In genomic region chr12:52005218-52005902, GRCh38 we compare ENCODE assay signal across 13 cellular contexts. TPM values are rescaled to one million over a fixed set of nuclear protein-coding genes. Genes with fewer than 3 reads are reported as not detected.
DNase-seq lines count a peak whose midpoint lies in the region; ATAC-seq, FAIRE-seq and TF ChIP-seq lines count a peak whose summit lies in the region.
"Had no signal": no experiment of that assay in that cellular context is flagged by ENCODE, and none has a peak within 500 bp of the region (broad histone marks: within the 10 kb centered on the region; RNA-seq: fewer than 3 reads in every experiment).

No MANE protein-coding gene starts in this region.

- TF ChIP-seq CTCF in spleen (IDR thresholded peaks at IDR 0.05 in 8 of 11, conservative IDR thresholded peaks at IDR 0.05 in 3 of 11) (peak in 1 of 11 experiments; percentile 20), thyroid gland (IDR thresholded peaks at IDR 0.05) (no peak)

- peak overlapping the region; percentile 73 to 82 (median 81) for H3K4me3 Mint-ChIP-seq in T-cell
- peak overlapping the region; percentile 85 to 93 (median 91) for H3K4me3 Mint-ChIP-seq in immature natural killer cell

- peaks cover 0 to 28% (median 5%) of the 10 kb centered on the region in 7 donors for H3K27me3 ChIP-seq in spleen (replicated peaks in 1 of 7)
- no peaks in the 10 kb centered on the region for H3K27me3 ChIP-seq in thyroid gland

- WGBS in spleen, 5 donors, result 64 to 82% (median 71%) methylated on average over 7 to 10 of the region's 10 CpGs
- WGBS in thyroid gland, 2 donors, result 84 to 87% methylated on average over 10 of the region's 10 CpGs

- intact Hi-C loops in spleen (cut with DNase I; ENCODE audit: low total_unique reads), result no loop called here
- intact Hi-C loops in thyroid gland (cut with DNase I), result no loop called here

- no peaks in the 10 kb centered on the region for H3K27me3 Mint-ChIP-seq in T-cell
- peaks cover 16 to 35% (median 29%) of the 10 kb centered on the region in 3 donors for H3K27me3 Mint-ChIP-seq in immature natural killer cell (ENCODE audit: low read depth in 3 of 3)

- H3K36me3 Mint-ChIP-seq in T-cell (no peaks in the 10 kb centered on the region), immature natural killer cell (no peaks in the 10 kb centered on the region)

- H3K4me3 ChIP-seq in spleen, result peak overlapping the region in 1 of 8 donors; percentile 93
- no peak overlapping the region for H3K4me3 ChIP-seq in thyroid gland (replicated peaks in 1 of 3)
- H3K4me3 ChIP-seq: GM23248 had no signal

- H3K4me1 Mint-ChIP-seq in T-cell, result peaks cover 16 to 29% (median 26%) of the 10 kb centered on the region in 3 donors
- peaks cover 21 to 25% of the 10 kb centered on the region in 2 donors for H3K4me1 Mint-ChIP-seq in immature natural killer cell

- POLR2A ChIA-PET in T-cell (lab: Charles Lee), result no interaction called here

- H3K9me3 Mint-ChIP-seq in T-cell (no peaks in the 10 kb centered on the region), immature natural killer cell (no peaks in the 10 kb centered on the region)
- H3K9me3 Mint-ChIP-seq: activated naive CD8-positive, alpha-beta T cell treated with anti-CD3 and anti-CD28 coated beads, Interleukin-2, amount 10 ng/mL, durations not matched to agents 7 days and 5 days had no signal

- CTCF ChIA-PET in T-cell (lab: Charles Lee), result interaction anchor here (0.8 to 2.4 kb wide), 5 partner anchors 12 to 27 kb away, joined by 3 to 18 read pairs (median 9); no protein-coding TSS in a partner anchor

- ATAC-seq in T-cell (replicated peaks in 1 of 4) (no peak), HG02588 (IDR thresholded peaks at IDR 0.05; ENCODE audit: unreplicated experiment) (no peak), GM18861 (IDR thresholded peaks at IDR 0.05; ENCODE audit: unreplicated experiment) (no peak)
- ATAC-seq: SK-N-SH treated with all-trans-retinoic acid at 6 μM for 48 hours had no signal

- peak; percentile 80 for FAIRE-seq in GM12891 (lab: Jason Lieb, UNC)

- DNase-seq in GM12891 (ENCODE audit: insufficient read length, low spot score), result no peak
- no peak for DNase-seq in T-cell
- DNase-seq in immature natural killer cell, result no peak
- DNase-seq in spleen, result no peak
- DNase-seq in thyroid gland, result no peak
- DNase-seq: activated CD8-positive, alpha-beta memory T cell treated with anti-CD3 and anti-CD28 coated beads for 24 hours; activated naive CD8-positive, alpha-beta T cell treated with anti-CD3 and anti-CD28 coated beads, Interleukin-2, amount 10 ng/mL, durations not matched to agents 7 days and 5 days; GM23248; MM.1S; NCI-H2029 had no signal

- H3K27ac ChIP-seq in spleen, result peak overlapping the region in 5 of 8 donors; percentile 34 to 97 (median 93)
- no peak overlapping the region for H3K27ac ChIP-seq in thyroid gland
- H3K27ac ChIP-seq: GM23248 had no signal

- peak overlapping the region in 1 of 2 donors; percentile 10 for H3K27ac Mint-ChIP-seq in T-cell
- H3K27ac Mint-ChIP-seq in immature natural killer cell, result peak overlapping the region; percentile 41 to 98 (median 96)

- H3K9me3 ChIP-seq in spleen (no peaks in the 10 kb centered on the region), thyroid gland (no peaks in the 10 kb centered on the region)

- TF ChIP-seq POLR2A in GM12891 (IDR thresholded peaks at IDR 0.05; ENCODE audit: low read depth, low read length), result no peak
- no peak for TF ChIP-seq POLR2A in spleen (IDR thresholded peaks at IDR 0.05)
- TF ChIP-seq POLR2A in thyroid gland (IDR thresholded peaks at IDR 0.05), result no peak

- H3K36me3 ChIP-seq in spleen (peaks cover 0 to 19% (median under 1%) of the 10 kb centered on the region in 6 donors), thyroid gland (no peaks in the 10 kb centered on the region)

- H3K4me1 ChIP-seq in spleen (peaks cover 13 to 66% (median 51%) of the 10 kb centered on the region in 6 donors), thyroid gland (peaks cover 7 to 11% of the 10 kb centered on the region in 2 donors)

TF ChIP-seq in GM12891, 5 proteins besides CTCF, POLR2A, EP300 and RAD21:
- no peak for TF ChIP-seq PAX5 (IDR thresholded peaks at IDR 0.05; ENCODE audit: insufficient read depth, low read length, severe bottlenecking)
- TF ChIP-seq POLR2AphosphoS5 (IDR thresholded peaks at IDR 0.05; ENCODE audit: low read depth, low read length), result no peak
- TF ChIP-seq SPI1 (IDR thresholded peaks at IDR 0.05; ENCODE audit: low read depth, low read length), result no peak
- TF ChIP-seq POU2F2 (IDR thresholded peaks at IDR 0.05; ENCODE audit: low read depth, low read length), result no peak
- TF ChIP-seq TAF1 (IDR thresholded peaks at IDR 0.05; ENCODE audit: low read depth, low read length), result no peak

RNA-seq across cellular contexts. Expression of gene TAMALIN, which starts 1.4 kb away (rescaled TPM):
- 1.3 TPM for polyA plus RNA-seq in GM12891 (2012; ENCODE audit: low read depth, missing spikeins)
- 100 to 1,000 TPM in 2 of 5 donors, 10 to 100 TPM in 3; 31.7 to 480 (median 38.4) TPM for total RNA-seq in T-cell
- 1 to 10 TPM; 1.1 to 3.1 (median 1.2) TPM for polyA plus RNA-seq in immature natural killer cell
- 100 to 1,000 TPM in 1 of 7 donors, 10 to 100 TPM in 6; 31.7 to 141 (median 69.5) TPM for total RNA-seq in spleen
- polyA plus RNA-seq in spleen, result 10 to 100 TPM; 25.5 to 38.2 (median 35.2) TPM
- 10 to 100 TPM in 3 of 4 donors, 1 to 10 TPM in 1; 9.8 to 20.8 (median 14.5) TPM for total RNA-seq in thyroid gland
- polyA plus RNA-seq: GM23248 had no signal

RNA-seq across cellular contexts. Expression of gene NR4A1, which starts 45.9 kb away (rescaled TPM):
- polyA plus RNA-seq in GM12891 (2012; ENCODE audit: low read depth, missing spikeins), result 22.3 TPM
- total RNA-seq in T-cell, result 100 to 1,000 TPM in 1 of 5 donors, 10 to 100 TPM in 1, 1 to 10 TPM in 3; 5.9 to 103 (median 7.3) TPM
- 1 to 10 TPM in 2 of 3 donors, under 1 TPM in 1; 0.83 to 2.1 (median 1.3) TPM for polyA plus RNA-seq in immature natural killer cell
- 100 to 1,000 TPM in 1 of 7 donors, 10 to 100 TPM in 6; 12.0 to 113 (median 58.4) TPM for total RNA-seq in spleen
- 10 to 100 TPM; 11.8 to 43.5 (median 13.7) TPM for polyA plus RNA-seq in spleen
- total RNA-seq in thyroid gland, result 100 to 1,000 TPM in 1 of 4 donors, 10 to 100 TPM in 3; 46.3 to 156 (median 83.5) TPM

RNA-seq across cellular contexts. Expression of gene ACVR1B, which starts 53.9 kb away (rescaled TPM):
- polyA plus RNA-seq in GM12891 (2012; ENCODE audit: low read depth, missing spikeins), result 1.6 TPM
- total RNA-seq in T-cell (10 to 100 TPM in 4 of 5 donors, 1 to 10 TPM in 1; 9.0 to 12.6 (median 11.8) TPM), spleen (10 to 100 TPM; 15.7 to 27.6 (median 23.5) TPM), thyroid gland (10 to 100 TPM; 13.7 to 19.9 (median 19.2) TPM)
- polyA plus RNA-seq in immature natural killer cell (1 to 10 TPM in 1 of 3 donors, under 1 TPM in 1, not detected in 1; 0.52 to 1.4 TPM), spleen (1 to 10 TPM; 2.8 to 7.4 (median 2.8) TPM)

Comparison
In these comparisons a context has a peak if more than half of its experiments do, and no peak if none do; other contexts are left out.
1. H3K27ac ChIP-seq: peak in spleen (5 of 8); none in thyroid gland (0 of 3).